ENCODE assay signal across 26 cellular contexts in the genomic region with DNA sequence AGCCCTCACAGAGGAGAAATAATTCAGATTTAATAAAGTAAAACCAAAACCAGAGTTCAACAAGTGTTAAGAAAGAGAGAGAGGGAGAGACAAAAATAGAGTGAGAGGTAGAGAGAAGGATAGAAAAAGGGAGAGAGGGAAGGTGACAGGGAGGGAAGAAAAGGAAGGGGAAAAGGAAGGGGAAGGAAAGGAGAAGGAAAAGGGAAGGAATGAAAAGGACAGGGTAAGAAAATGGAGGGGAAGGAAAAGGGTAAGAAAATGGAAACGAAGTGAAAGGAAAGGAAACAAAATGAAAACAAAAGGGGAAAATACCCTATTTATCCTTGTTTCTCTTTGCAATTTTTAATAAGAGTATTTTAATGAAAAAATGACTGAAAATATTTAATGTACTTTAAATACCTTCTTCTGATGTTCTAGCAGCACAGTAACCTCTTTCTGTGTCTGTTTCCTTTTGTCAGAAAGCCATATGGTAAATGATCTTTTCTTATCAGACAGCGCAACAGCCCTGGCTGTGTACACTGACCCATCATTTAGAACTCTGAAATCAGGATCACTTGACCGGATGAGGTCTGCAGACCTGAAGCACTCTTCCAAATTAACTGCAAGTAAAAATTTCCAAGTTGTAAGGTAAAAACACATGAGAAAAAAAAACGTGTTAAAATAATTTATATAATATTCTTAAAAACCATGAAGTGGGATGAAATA. TPM values are rescaled to one million over a fixed set of nuclear protein-coding genes. Genes with fewer than 3 reads are reported as not detected.
DNase-seq lines count a peak whose midpoint lies in the region; ATAC-seq, FAIRE-seq and TF ChIP-seq lines count a peak whose summit lies in the region.
"Had no signal": no experiment of that assay in that cellular context is flagged by ENCODE, and none has a peak within 500 bp of the region (broad histone marks: within the 10 kb centered on the region; RNA-seq: fewer than 3 reads in every experiment).

No MANE protein-coding gene starts in this region.

- H3K9me3 ChIP-seq in Karpas-422 (ENCODE audit: low read length) (no peaks in the 10 kb centered on the region), K562 (replicated peaks; ENCODE audit: control insufficient read depth, insufficient read depth, low read depth, low read length) (no peaks in the 10 kb centered on the region)
- H3K9me3 ChIP-seq: Caco-2 had no signal

- POLR2A ChIA-PET in K562 (lab: Yijun Ruan, JAX) = no interaction called here

- peaks cover 11% of the 10 kb centered on the region; the same call in 1 of the 2 replicates for H3K4me1 ChIP-seq in Karpas-422 (ENCODE audit: low read length)
- no peaks in the 10 kb centered on the region for H3K4me1 ChIP-seq in K562 (replicated peaks in 1 of 2; ENCODE audit: control insufficient read depth in 2 of 2, insufficient read depth in 2 of 2, low read length in 2 of 2)
- H3K4me1 ChIP-seq: Caco-2 had no signal

- H3K36me3 ChIP-seq in GM06990 (ENCODE audit: control insufficient read depth, insufficient read depth, low read length) (no peaks in the 10 kb centered on the region), Karpas-422 (ENCODE audit: insufficient read depth, low read length) (no peaks in the 10 kb centered on the region), K562 (ENCODE audit: control insufficient read depth, insufficient read depth, low read length) (no peaks in the 10 kb centered on the region)

- H3K9me1 ChIP-seq in K562 (ENCODE audit: control insufficient read depth, insufficient read depth, low read length) = no peaks in the 10 kb centered on the region

- no peak overlapping the region for H3K9ac ChIP-seq in Karpas-422 (ENCODE audit: low read length)
- no peak overlapping the region for H3K9ac ChIP-seq in K562 (ENCODE audit: insufficient read depth in 1 of 2, low read depth in 2 of 2, low read length in 2 of 2)

- no peaks in the 10 kb centered on the region for H3K27me3 ChIP-seq in GM06990 (replicated peaks; ENCODE audit: control insufficient read depth, insufficient read depth, low read length)
- no peaks in the 10 kb centered on the region for H3K27me3 ChIP-seq in Karpas-422 (ENCODE audit: low read length)
- H3K27me3 ChIP-seq in K562 (ENCODE audit: control insufficient read depth in 2 of 2, insufficient read depth in 2 of 2, low read length in 2 of 2) = no peaks in the 10 kb centered on the region

- no peak overlapping the region for H3K27ac ChIP-seq in Karpas-422 (ENCODE audit: low read length)
- H3K27ac ChIP-seq in K562 (ENCODE audit: extremely low read depth, low read depth, low read length) = no peak overlapping the region
- H3K27ac ChIP-seq in substantia nigra (ENCODE audit: low read depth, low read length, poor library complexity, severe bottlenecking) = no peak overlapping the region
- H3K27ac ChIP-seq: RWPE1, SK-N-MC had no signal

- DNase-seq in GM06990 (ENCODE audit: extremely low read depth, insufficient read length) = no peak
- DNase-seq in Karpas-422 = no peak
- peak in 1 of 4 experiments; percentile 75 for DNase-seq in K562 (ENCODE audit: extremely low read depth in 1 of 4, low spot score in 3 of 4)
- no peak for DNase-seq in progenitor cell of endocrine pancreas (ENCODE audit: low spot score, unreplicated experiment)
- DNase-seq in NCI-H187 treated with DMSO at 0.1 percent for 48 hours (lab: John Stamatoyannopoulos, UW) = no peak
- DNase-seq in substantia nigra (lab: John Stamatoyannopoulos, UW) = no peak
- DNase-seq: Caco-2; CD4-positive, CD25-positive, alpha-beta regulatory T cell; DMS 273 treated with DMSO at 0.1 percent for 48 hours; DMS79 treated with DMSO at 0.1 percent for 48 hours; NCI-H1105; NCI-H146; NCI-H2081; NCI-H2171 treated with DMSO at 0.1 percent for 48 hours; NCI-H446; NCI-H526; SHP77 treated with DMSO at 0.1 percent for 48 hours; SW 1271; T-helper 17 cell had no signal

- H3K4me3 ChIP-seq in GM06990 (replicated peaks; ENCODE audit: low read depth, low read length) (peak overlapping the region; percentile 16; the same call in 1 of the 2 replicates), Karpas-422 (ENCODE audit: low read length) (no peak overlapping the region), K562 (no peak overlapping the region)
- H3K4me3 ChIP-seq: SK-N-MC had no signal

- H3K79me2 ChIP-seq in Karpas-422 (ENCODE audit: low read length) (no peaks in the 10 kb centered on the region), K562 (ENCODE audit: control insufficient read depth, insufficient read depth, low read length) (no peaks in the 10 kb centered on the region)

- no peak for TF ChIP-seq POLR2A in K562 (conservative IDR thresholded peaks at IDR 0.05)

- FAIRE-seq in K562 (lab: Jason Lieb, UNC) = no peak
- FAIRE-seq: GM18507, GM19239 had no signal

- no peak overlapping the region for H3K4me3 Mint-ChIP-seq in progenitor cell of endocrine pancreas (ENCODE audit: low read depth)
- H3K4me3 Mint-ChIP-seq: CD4-positive, CD25-positive, alpha-beta regulatory T cell; T-helper 17 cell had no signal

- intact Hi-C loops in K562 (cut with micrococcal nuclease) = no loop called here

- H3K27ac Mint-ChIP-seq in progenitor cell of endocrine pancreas = peak overlapping the region; percentile 71
- H3K27ac Mint-ChIP-seq: CD4-positive, CD25-positive, alpha-beta regulatory T cell; T-helper 17 cell had no signal

- peaks cover 2% of the 10 kb centered on the region for H3K36me3 Mint-ChIP-seq in progenitor cell of endocrine pancreas (ENCODE audit: insufficient read depth)
- H3K36me3 Mint-ChIP-seq: CD4-positive, CD25-positive, alpha-beta regulatory T cell had no signal

- ATAC-seq in K562 (peak; percentile 83), GM18511 (IDR thresholded peaks at IDR 0.05; ENCODE audit: unreplicated experiment) (no peak)
- ATAC-seq: T-helper 17 cell had no signal

- H4K20me1 ChIP-seq in Karpas-422 (ENCODE audit: insufficient read depth, low read depth, low read length) = no peaks in the 10 kb centered on the region
- H4K20me1 ChIP-seq in K562 (replicated peaks; ENCODE audit: control insufficient read depth, insufficient read depth, low read length) = no peaks in the 10 kb centered on the region

- H3K9me2 ChIP-seq in Karpas-422 (replicated peaks; ENCODE audit: insufficient read depth, low read length) = no peaks in the 10 kb centered on the region

- H3K4me2 ChIP-seq in Karpas-422 (ENCODE audit: low read depth, low read length, poor library complexity, severe bottlenecking) = peak overlapping the region; percentile 25
- no peak overlapping the region for H3K4me2 ChIP-seq in K562 (ENCODE audit: insufficient read depth, low read length)

- no peak for TF ChIP-seq CTCF in GM06990 (IDR thresholded peaks at IDR 0.05; ENCODE audit: insufficient read depth, low read length, poor library complexity, severe bottlenecking)
- TF ChIP-seq CTCF in K562 (IDR thresholded peaks at IDR 0.05 in 2 of 3, conservative IDR thresholded peaks at IDR 0.05 in 1 of 3; ENCODE audit: insufficient read depth in 2 of 3, low read depth in 1 of 3, low read length in 3 of 3) = no peak
- no peak for TF ChIP-seq CTCF in progenitor cell of endocrine pancreas (IDR thresholded peaks at IDR 0.05; ENCODE audit: unreplicated experiment)

- H2AFZ ChIP-seq in Karpas-422 (ENCODE audit: low read length) = 0 out of 2 replicates have a peak overlapping the region, but pooled peaks have one; percentile 59
- peak overlapping the region; percentile 40 for H2AFZ ChIP-seq in K562 (ENCODE audit: low read depth, low read length)

- TF ChIP-seq RAD21 in K562 (CRISPR knock-in tag; conservative IDR thresholded peaks at IDR 0.05 in 1 of 2, IDR thresholded peaks at IDR 0.05 in 1 of 2) = no peak

- peaks cover 12% of the 10 kb centered on the region for H3K27me3 Mint-ChIP-seq in progenitor cell of endocrine pancreas
- H3K27me3 Mint-ChIP-seq: CD4-positive, CD25-positive, alpha-beta regulatory T cell; T-helper 17 cell had no signal

- peaks cover 8% of the 10 kb centered on the region for H3K4me1 Mint-ChIP-seq in progenitor cell of endocrine pancreas (ENCODE audit: low read depth)
- H3K4me1 Mint-ChIP-seq: CD4-positive, CD25-positive, alpha-beta regulatory T cell; T-helper 17 cell had no signal

- 4% methylated on average over 4 of the region's 4 CpGs for WGBS in K562 (ENCODE audit: insufficient coverage, low coverage, missing lambda C conversion rate)

- TF ChIP-seq EP300 in K562 (IDR thresholded peaks at IDR 0.05; ENCODE audit: low read length) = no peak

- no peaks in the 10 kb centered on the region for H3K9me3 Mint-ChIP-seq in progenitor cell of endocrine pancreas (ENCODE audit: low read depth)

- CTCF ChIA-PET in K562 (lab: Yijun Ruan, JAX; ENCODE audit: low intra/inter-chr PET ratio) = no interaction called here

- in situ Hi-C loops in K562 (cut with MboI) = no loop called here

- BruUV-seq in K562 (replicated peaks; lab: Mats Ljungman, UMichigan) = no TSS peak

TF ChIP-seq in K562, 482 proteins besides CTCF, POLR2A, EP300 and RAD21 (continues in another document):
- TF ChIP-seq DMBX1 (CRISPR knock-in tag; IDR thresholded peaks at IDR 0.05; ENCODE audit: borderline replicate concordance) = no peak
- TF ChIP-seq CEBPG (CRISPR knock-in tag; IDR thresholded peaks at IDR 0.05) = no peak
- no peak for TF ChIP-seq CEBPG (tag; conservative IDR thresholded peaks at IDR 0.05 in 1 of 2, IDR thresholded peaks at IDR 0.05 in 1 of 2)
- TF ChIP-seq SMARCB1 (IDR thresholded peaks at IDR 0.05; ENCODE audit: insufficient read length, low read depth) = no peak
- no peak for TF ChIP-seq ZNF79 (CRISPR knock-in tag; IDR thresholded peaks at IDR 0.05; ENCODE audit: low read depth)
- peak; percentile 42; the same call in 1 of the 2 replicates for TF ChIP-seq TAL1 (IDR thresholded peaks at IDR 0.05)

RNA-seq across cellular contexts. Expression of a gene that starts 11.8 kb away (rescaled TPM):
- 0.04 and 0.22 TPM in 2 replicates for total RNA-seq in Karpas-422 (2014; rRNA removed; shearing (Covaris generic); ENCODE audit: low replicate concordance)
- total RNA-seq in K562 (2011; cell fraction: chromatin; rRNA removed; ENCODE audit: low replicate concordance) = 0.05 and 0.16 TPM in 2 replicates
- not detected in 2 replicates for total RNA-seq in K562 (2011; cell fraction: nucleolus; rRNA removed)
- not detected in 2 replicates for total RNA-seq in K562 (2011; cell fraction: nucleoplasm; rRNA removed)
- total RNA-seq in K562 (2014; rRNA removed) (0.04 and 0.09 TPM in 2 replicates), K562 (2014; rRNA removed; fragmentation: Illumina TruSeq; extraction: Trizol) (0.07 and 0.10 TPM in 2 replicates), K562 (2015; rRNA removed; fragmentation: Illumina TruSeq; extraction: Trizol) (0.04 and 0.07 TPM in 2 replicates), K562 (2021) (0.07 and 0.40 TPM in 2 replicates), progenitor cell of endocrine pancreas (1.2 TPM in 2 replicates)
- polyA plus RNA-seq in K562 (2011; rRNA removed) (0.01 TPM in 1 of 2 replicates, not detected in the other), K562 (2014; fragmentation: Illumina TruSeq; extraction: Trizol) (0.06 and 0.24 TPM in 2 replicates), K562 (2014; fragmentation: Nextera tagmentation; extraction: Ambion mirVana) (under 1 TPM; 0.03 to 0.11 TPM), K562 (2014; rRNA removed) (0.05 and 0.08 TPM in 2 replicates)
- polyA plus RNA-seq in K562 (2011; cell fraction: cytosol; rRNA removed) = 0.01 TPM in 1 of 2 replicates, not detected in the other
- not detected in 2 replicates for polyA plus RNA-seq in K562 (2011; cell fraction: nucleus; rRNA removed)
- 0.12 and 0.29 TPM in 2 replicates for polyA plus RNA-seq in K562 (2012)
- polyA minus RNA-seq in K562 (2011; rRNA and poly(A)+ RNA removed) = 0.03 TPM in 1 of 2 replicates, not detected in the other
- not detected in 2 replicates for polyA minus RNA-seq in K562 (2011; cell fraction: cytosol; rRNA and poly(A)+ RNA removed)
- not detected in 2 replicates for polyA minus RNA-seq in K562 (2011; cell fraction: nucleus; rRNA and poly(A)+ RNA removed)
- total RNA-seq: CD4-positive, CD25-positive, alpha-beta regulatory T cell; G401; T-helper 17 cell had no signal
- polyA plus RNA-seq: BJ; CD4-positive, CD25-positive, alpha-beta regulatory T cell had no signal
